In the genomic region with DNA sequence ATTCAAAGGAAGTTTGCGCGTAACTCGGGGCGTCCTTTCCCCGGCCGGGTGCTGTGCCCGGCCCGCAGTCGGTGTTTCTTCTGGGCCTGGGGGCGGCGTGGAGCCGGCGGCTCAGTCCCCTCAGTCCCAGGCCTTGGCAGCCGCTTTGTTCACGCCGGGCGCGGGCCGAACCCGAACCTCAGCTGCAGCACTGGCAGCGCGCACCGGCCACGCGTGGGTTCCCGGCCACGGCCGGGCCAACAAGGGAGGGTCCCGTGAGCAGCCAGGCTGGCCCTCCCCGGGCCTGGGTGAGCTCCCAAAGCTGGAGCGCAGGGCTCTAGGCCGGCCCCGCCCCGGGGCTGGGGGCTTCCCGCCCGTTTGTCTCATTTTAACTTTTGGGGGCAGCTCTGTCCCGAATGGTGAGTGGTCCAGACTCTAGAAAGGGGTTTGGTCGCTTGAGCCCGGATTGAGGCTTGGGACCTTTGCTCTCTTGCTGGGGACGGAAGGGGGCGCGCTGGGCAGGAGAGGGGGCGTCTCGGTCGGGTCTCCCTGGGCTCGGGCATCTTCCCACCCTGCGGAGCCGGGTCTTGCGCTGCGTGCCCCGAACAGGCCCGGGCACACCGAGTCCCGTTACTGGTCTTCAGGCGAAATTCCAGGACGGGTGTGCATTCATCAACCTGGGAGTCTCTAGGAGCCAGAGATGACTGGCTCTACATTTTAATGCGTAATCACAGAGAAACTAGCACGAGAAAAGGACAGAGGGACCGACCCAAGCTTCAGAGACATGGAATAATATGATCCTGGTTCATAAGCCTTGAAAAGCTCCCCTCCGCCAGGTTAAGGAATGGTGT, we compare ENCODE assay signal across 1 cellular context.
TF ChIP-seq lines count a peak whose summit lies in the region.

No MANE protein-coding gene starts in this region.

TF ChIP-seq in GM23338, 12 proteins besides CTCF, POLR2A, EP300 and RAD21 (continued from another document):
- TF ChIP-seq, protein P1, sequence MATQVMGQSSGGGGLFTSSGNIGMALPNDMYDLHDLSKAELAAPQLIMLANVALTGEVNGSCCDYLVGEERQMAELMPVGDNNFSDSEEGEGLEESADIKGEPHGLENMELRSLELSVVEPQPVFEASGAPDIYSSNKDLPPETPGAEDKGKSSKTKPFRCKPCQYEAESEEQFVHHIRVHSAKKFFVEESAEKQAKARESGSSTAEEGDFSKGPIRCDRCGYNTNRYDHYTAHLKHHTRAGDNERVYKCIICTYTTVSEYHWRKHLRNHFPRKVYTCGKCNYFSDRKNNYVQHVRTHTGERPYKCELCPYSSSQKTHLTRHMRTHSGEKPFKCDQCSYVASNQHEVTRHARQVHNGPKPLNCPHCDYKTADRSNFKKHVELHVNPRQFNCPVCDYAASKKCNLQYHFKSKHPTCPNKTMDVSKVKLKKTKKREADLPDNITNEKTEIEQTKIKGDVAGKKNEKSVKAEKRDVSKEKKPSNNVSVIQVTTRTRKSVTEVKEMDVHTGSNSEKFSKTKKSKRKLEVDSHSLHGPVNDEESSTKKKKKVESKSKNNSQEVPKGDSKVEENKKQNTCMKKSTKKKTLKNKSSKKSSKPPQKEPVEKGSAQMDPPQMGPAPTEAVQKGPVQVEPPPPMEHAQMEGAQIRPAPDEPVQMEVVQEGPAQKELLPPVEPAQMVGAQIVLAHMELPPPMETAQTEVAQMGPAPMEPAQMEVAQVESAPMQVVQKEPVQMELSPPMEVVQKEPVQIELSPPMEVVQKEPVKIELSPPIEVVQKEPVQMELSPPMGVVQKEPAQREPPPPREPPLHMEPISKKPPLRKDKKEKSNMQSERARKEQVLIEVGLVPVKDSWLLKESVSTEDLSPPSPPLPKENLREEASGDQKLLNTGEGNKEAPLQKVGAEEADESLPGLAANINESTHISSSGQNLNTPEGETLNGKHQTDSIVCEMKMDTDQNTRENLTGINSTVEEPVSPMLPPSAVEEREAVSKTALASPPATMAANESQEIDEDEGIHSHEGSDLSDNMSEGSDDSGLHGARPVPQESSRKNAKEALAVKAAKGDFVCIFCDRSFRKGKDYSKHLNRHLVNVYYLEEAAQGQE (IDR thresholded peaks at IDR 0.05; ENCODE audit: unreplicated experiment): no peak
- TF ChIP-seq ZNF331 (CRISPR knock-in tag; IDR thresholded peaks at IDR 0.05; ENCODE audit: low read depth): no peak
- TF ChIP-seq, protein P2, sequence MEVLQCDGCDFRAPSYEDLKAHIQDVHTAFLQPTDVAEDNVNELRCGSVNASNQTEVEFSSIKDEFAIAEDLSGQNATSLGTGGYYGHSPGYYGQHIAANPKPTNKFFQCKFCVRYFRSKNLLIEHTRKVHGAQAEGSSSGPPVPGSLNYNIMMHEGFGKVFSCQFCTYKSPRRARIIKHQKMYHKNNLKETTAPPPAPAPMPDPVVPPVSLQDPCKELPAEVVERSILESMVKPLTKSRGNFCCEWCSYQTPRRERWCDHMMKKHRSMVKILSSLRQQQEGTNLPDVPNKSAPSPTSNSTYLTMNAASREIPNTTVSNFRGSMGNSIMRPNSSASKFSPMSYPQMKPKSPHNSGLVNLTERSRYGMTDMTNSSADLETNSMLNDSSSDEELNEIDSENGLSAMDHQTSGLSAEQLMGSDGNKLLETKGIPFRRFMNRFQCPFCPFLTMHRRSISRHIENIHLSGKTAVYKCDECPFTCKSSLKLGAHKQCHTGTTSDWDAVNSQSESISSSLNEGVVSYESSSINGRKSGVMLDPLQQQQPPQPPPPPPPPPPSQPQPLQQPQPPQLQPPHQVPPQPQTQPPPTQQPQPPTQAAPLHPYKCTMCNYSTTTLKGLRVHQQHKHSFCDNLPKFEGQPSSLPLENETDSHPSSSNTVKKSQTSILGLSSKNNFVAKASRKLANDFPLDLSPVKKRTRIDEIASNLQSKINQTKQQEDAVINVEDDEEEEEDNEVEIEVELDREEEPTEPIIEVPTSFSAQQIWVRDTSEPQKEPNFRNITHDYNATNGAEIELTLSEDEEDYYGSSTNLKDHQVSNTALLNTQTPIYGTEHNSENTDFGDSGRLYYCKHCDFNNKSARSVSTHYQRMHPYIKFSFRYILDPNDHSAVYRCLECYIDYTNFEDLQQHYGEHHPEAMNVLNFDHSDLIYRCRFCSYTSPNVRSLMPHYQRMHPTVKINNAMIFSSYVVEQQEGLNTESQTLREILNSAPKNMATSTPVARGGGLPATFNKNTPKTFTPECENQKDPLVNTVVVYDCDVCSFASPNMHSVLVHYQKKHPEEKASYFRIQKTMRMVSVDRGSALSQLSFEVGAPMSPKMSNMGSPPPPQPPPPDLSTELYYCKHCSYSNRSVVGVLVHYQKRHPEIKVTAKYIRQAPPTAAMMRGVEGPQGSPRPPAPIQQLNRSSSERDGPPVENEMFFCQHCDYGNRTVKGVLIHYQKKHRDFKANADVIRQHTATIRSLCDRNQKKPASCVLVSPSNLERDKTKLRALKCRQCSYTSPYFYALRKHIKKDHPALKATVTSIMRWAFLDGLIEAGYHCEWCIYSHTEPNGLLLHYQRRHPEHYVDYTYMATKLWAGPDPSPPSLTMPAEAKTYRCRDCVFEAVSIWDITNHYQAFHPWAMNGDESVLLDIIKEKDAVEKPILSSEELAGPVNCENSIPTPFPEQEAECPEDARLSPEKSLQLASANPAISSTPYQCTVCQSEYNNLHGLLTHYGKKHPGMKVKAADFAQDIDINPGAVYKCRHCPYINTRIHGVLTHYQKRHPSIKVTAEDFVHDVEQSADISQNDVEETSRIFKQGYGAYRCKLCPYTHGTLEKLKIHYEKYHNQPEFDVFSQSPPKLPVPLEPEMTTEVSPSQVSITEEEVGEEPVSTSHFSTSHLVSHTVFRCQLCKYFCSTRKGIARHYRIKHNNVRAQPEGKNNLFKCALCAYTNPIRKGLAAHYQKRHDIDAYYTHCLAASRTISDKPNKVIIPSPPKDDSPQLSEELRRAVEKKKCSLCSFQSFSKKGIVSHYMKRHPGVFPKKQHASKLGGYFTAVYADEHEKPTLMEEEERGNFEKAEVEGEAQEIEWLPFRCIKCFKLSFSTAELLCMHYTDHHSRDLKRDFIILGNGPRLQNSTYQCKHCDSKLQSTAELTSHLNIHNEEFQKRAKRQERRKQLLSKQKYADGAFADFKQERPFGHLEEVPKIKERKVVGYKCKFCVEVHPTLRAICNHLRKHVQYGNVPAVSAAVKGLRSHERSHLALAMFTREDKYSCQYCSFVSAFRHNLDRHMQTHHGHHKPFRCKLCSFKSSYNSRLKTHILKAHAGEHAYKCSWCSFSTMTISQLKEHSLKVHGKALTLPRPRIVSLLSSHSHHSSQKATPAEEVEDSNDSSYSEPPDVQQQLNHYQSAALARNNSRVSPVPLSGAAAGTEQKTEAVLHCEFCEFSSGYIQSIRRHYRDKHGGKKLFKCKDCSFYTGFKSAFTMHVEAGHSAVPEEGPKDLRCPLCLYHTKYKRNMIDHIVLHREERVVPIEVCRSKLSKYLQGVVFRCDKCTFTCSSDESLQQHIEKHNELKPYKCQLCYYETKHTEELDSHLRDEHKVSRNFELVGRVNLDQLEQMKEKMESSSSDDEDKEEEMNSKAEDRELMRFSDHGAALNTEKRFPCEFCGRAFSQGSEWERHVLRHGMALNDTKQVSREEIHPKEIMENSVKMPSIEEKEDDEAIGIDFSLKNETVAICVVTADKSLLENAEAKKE (CRISPR knock-in tag; IDR thresholded peaks at IDR 0.05): no peak
- no peak for TF ChIP-seq JUNB (IDR thresholded peaks at IDR 0.05; ENCODE audit: unreplicated experiment)
